ENCODE assay signal across 14 cellular contexts in genomic region chr10:44966816-44967509, GRCh38. TPM values are rescaled to one million over a fixed set of nuclear protein-coding genes. Genes with fewer than 3 reads are reported as not detected.
DNase-seq lines count a peak whose midpoint lies in the region; TF ChIP-seq lines count a peak whose summit lies in the region.
"Had no signal": no experiment of that assay in that cellular context is flagged by ENCODE, and none has a peak within 500 bp of the region (broad histone marks: within the 10 kb centered on the region; RNA-seq: fewer than 3 reads in every experiment).

No MANE protein-coding gene starts in this region.

- H3F3A ChIP-seq in PC-9 (ENCODE audit: insufficient read depth, low read depth) = peaks cover 5% of the 10 kb centered on the region; the same call in 1 of the 2 replicates

- CTCF ChIA-PET in PC-9 (lab: Charles Lee) = interaction anchor here (0.5 kb wide), 1 partner anchor 419 kb away, joined by 3 read pairs; no protein-coding TSS in a partner anchor

- no peak for DNase-seq in PC-9
- DNase-seq in fibroblast of villous mesenchyme (ENCODE audit: low read depth) = no peak
- DNase-seq in osteocyte (ENCODE audit: extremely low spot score, unreplicated experiment) = no peak
- no peak for DNase-seq in activated naive CD8-positive, alpha-beta T cell treated with anti-CD3 and anti-CD28 coated beads for 36 hours
- no peak for DNase-seq in DMS 273 (lab: John Stamatoyannopoulos, UW; ENCODE audit: unreplicated experiment)
- DNase-seq in globus pallidus (ENCODE audit: low spot score) = no peak
- no peak for DNase-seq in MG63
- DNase-seq: NCI-H2227 treated with DMSO at 0.1 percent for 48 hours; stimulated activated naive CD4-positive, alpha-beta T cell; T1000 had no signal

- no peak overlapping the region for H2AFZ ChIP-seq in PC-9

- POLR2A ChIA-PET in PC-9 (lab: Charles Lee; ENCODE audit: unreplicated experiment) = no interaction called here

- H3K4me1 ChIP-seq in BLaER1 treated with 17β-estradiol and CSF1 and Interleukin-3, amounts not matched to agents 10 nM and 100 nM = peaks cover 74 to 99% (median 96%) of the 10 kb centered on the region in 10 experiments
- peaks cover 10% of the 10 kb centered on the region; the same call in 1 of the 2 replicates for H3K4me1 ChIP-seq in PC-9 (replicated peaks; ENCODE audit: insufficient read depth)

- peak overlapping the region in 7 of 10 experiments; percentile 18 to 92 (median 90); a peak in 11 of 20 replicates for H3K4me3 ChIP-seq in BLaER1 treated with 17β-estradiol and CSF1 and Interleukin-3, amounts not matched to agents 10 nM and 100 nM
- H3K4me3 ChIP-seq in PC-9 (no peak overlapping the region), fibroblast of villous mesenchyme (ENCODE audit: low read depth, low read length) (no peak overlapping the region), MG63 (no peak overlapping the region)

- peak overlapping the region; percentile 80 to 98 (median 93) for H3K27ac ChIP-seq in BLaER1 treated with 17β-estradiol and CSF1 and Interleukin-3, amounts not matched to agents 10 nM and 100 nM
- no peak overlapping the region for H3K27ac ChIP-seq in PC-9

- H3K27me3 Mint-ChIP-seq in osteocyte (ENCODE audit: unreplicated experiment) = no peaks in the 10 kb centered on the region
- H3K27me3 Mint-ChIP-seq in activated naive CD8-positive, alpha-beta T cell treated with anti-CD3 and anti-CD28 coated beads for 36 hours = no peaks in the 10 kb centered on the region
- H3K27me3 Mint-ChIP-seq: activated naive CD4-positive, alpha-beta T cell treated with anti-CD3 and anti-CD28 coated beads, Interleukin-2, amount 50 U/mL, for 24 hours had no signal

- H4K20me1 ChIP-seq in BLaER1 treated with 17β-estradiol and CSF1 and Interleukin-3, amounts not matched to agents 10 nM and 100 nM = peaks cover 0 to 14% (median 0%) of the 10 kb centered on the region in 11 experiments; a peak in 4 of 22 replicates
- no peaks in the 10 kb centered on the region for H4K20me1 ChIP-seq in PC-9 (ENCODE audit: insufficient read depth)

- H3K36me3 ChIP-seq in BLaER1 treated with 17β-estradiol and CSF1 and Interleukin-3, amounts not matched to agents 10 nM and 100 nM = peaks cover 0 to 71% (median 27%) of the 10 kb centered on the region in 11 experiments; a peak in 18 of 22 replicates
- H3K36me3 ChIP-seq in PC-9 (ENCODE audit: low read depth) (no peaks in the 10 kb centered on the region), MG63 (no peaks in the 10 kb centered on the region)

- intact Hi-C loops in PC-9 (cut with micrococcal nuclease; ENCODE audit: unreplicated experiment) = no loop called here

- no TSS peak for BruUV-seq in PC-9 (replicated peaks; lab: Mats Ljungman, UMichigan)

- peak overlapping the region in 10 of 11 experiments; percentile 77 to 92 (median 87); a peak in 20 of 22 replicates for H3K9ac ChIP-seq in BLaER1 treated with 17β-estradiol and CSF1 and Interleukin-3, amounts not matched to agents 10 nM and 100 nM

- no peak overlapping the region for H3K4me3 Mint-ChIP-seq in osteocyte (ENCODE audit: unreplicated experiment)
- H3K4me3 Mint-ChIP-seq in activated naive CD8-positive, alpha-beta T cell treated with anti-CD3 and anti-CD28 coated beads for 36 hours = no peak overlapping the region
- H3K4me3 Mint-ChIP-seq: activated naive CD4-positive, alpha-beta T cell treated with anti-CD3 and anti-CD28 coated beads, Interleukin-2, amount 50 U/mL, for 24 hours had no signal

- peak; percentile 63 for TF ChIP-seq CTCF in PC-9 (conservative IDR thresholded peaks at IDR 0.05)
- peak; percentile 3 for TF ChIP-seq CTCF in fibroblast of villous mesenchyme (IDR thresholded peaks at IDR 0.05; ENCODE audit: insufficient read depth, low read depth, low read length)
- TF ChIP-seq CTCF in osteocyte (IDR thresholded peaks at IDR 0.05) = peak; percentile 29

- no peaks in the 10 kb centered on the region for H3K9me3 ChIP-seq in BLaER1 treated with 17β-estradiol and CSF1 and Interleukin-3, amounts not matched to agents 10 nM and 100 nM (replicated peaks in 1 of 11)
- H3K9me3 ChIP-seq in PC-9 (ENCODE audit: insufficient read depth, low read depth) (no peaks in the 10 kb centered on the region), MG63 (no peaks in the 10 kb centered on the region)

- H3K9me3 Mint-ChIP-seq in osteocyte (ENCODE audit: unreplicated experiment) = no peaks in the 10 kb centered on the region
- no peaks in the 10 kb centered on the region for H3K9me3 Mint-ChIP-seq in activated naive CD8-positive, alpha-beta T cell treated with anti-CD3 and anti-CD28 coated beads for 36 hours
- H3K9me3 Mint-ChIP-seq: activated naive CD4-positive, alpha-beta T cell treated with anti-CD3 and anti-CD28 coated beads, Interleukin-2, amount 50 U/mL, for 24 hours had no signal

- no peaks in the 10 kb centered on the region for H3K9me2 ChIP-seq in PC-9 (ENCODE audit: insufficient read depth)

- no peaks in the 10 kb centered on the region for H3K79me2 ChIP-seq in PC-9 (ENCODE audit: low read depth)

- H3K4me2 ChIP-seq in BLaER1 treated with 17β-estradiol and CSF1 and Interleukin-3, amounts not matched to agents 10 nM and 100 nM = peak overlapping the region; percentile 96 to 100 (median 99)
- H3K4me2 ChIP-seq in PC-9 = no peak overlapping the region

- no peaks in the 10 kb centered on the region for H3K27me3 ChIP-seq in BLaER1 treated with 17β-estradiol and CSF1 and Interleukin-3, amounts not matched to agents 10 nM and 100 nM
- H3K27me3 ChIP-seq in PC-9 (ENCODE audit: insufficient read depth, low read depth) (no peaks in the 10 kb centered on the region), MG63 (no peaks in the 10 kb centered on the region)

- peaks cover 2% of the 10 kb centered on the region for H3K36me3 Mint-ChIP-seq in osteocyte (ENCODE audit: unreplicated experiment)
- no peaks in the 10 kb centered on the region for H3K36me3 Mint-ChIP-seq in activated naive CD8-positive, alpha-beta T cell treated with anti-CD3 and anti-CD28 coated beads for 36 hours
- H3K36me3 Mint-ChIP-seq: activated naive CD4-positive, alpha-beta T cell treated with anti-CD3 and anti-CD28 coated beads, Interleukin-2, amount 50 U/mL, for 24 hours had no signal

- H3K4me1 Mint-ChIP-seq in osteocyte (ENCODE audit: unreplicated experiment) = peaks cover 52% of the 10 kb centered on the region
- peaks cover 41% of the 10 kb centered on the region for H3K4me1 Mint-ChIP-seq in activated naive CD8-positive, alpha-beta T cell treated with anti-CD3 and anti-CD28 coated beads for 36 hours

- H3K27ac Mint-ChIP-seq in osteocyte (ENCODE audit: unreplicated experiment) = no peak overlapping the region
- H3K27ac Mint-ChIP-seq in activated naive CD8-positive, alpha-beta T cell treated with anti-CD3 and anti-CD28 coated beads for 36 hours = no peak overlapping the region
- H3K27ac Mint-ChIP-seq: activated naive CD4-positive, alpha-beta T cell treated with anti-CD3 and anti-CD28 coated beads, Interleukin-2, amount 50 U/mL, for 24 hours had no signal

RNA-seq across cellular contexts. Expression of gene RASSF4, which starts 7.4 kb away (rescaled TPM):
- total RNA-seq in PC-9 (2021) (6.5 and 7.6 TPM in 2 replicates), fibroblast of villous mesenchyme (6.0 and 6.8 TPM in 2 replicates), osteocyte (11.7 and 11.8 TPM in 2 replicates)
- total RNA-seq in activated naive CD8-positive, alpha-beta T cell treated with anti-CD3 and anti-CD28 coated beads for 36 hours = 1 to 10 TPM; 5.6 to 6.2 TPM
- 0.15 and 0.26 TPM in 2 replicates for total RNA-seq in MG63 (2014; rRNA removed; shearing (Covaris generic); ENCODE audit: low replicate concordance)

RNA-seq across cellular contexts. Expression of gene DEPP1, which starts 11.6 kb away (rescaled TPM):
- 13.2 and 15.1 TPM in 2 replicates for total RNA-seq in PC-9 (2021)
- total RNA-seq in fibroblast of villous mesenchyme = 17.1 and 29.8 TPM in 2 replicates
- 10.3 and 10.4 TPM in 2 replicates for total RNA-seq in osteocyte
- under 1 TPM; 0.12 to 0.49 TPM for total RNA-seq in activated naive CD8-positive, alpha-beta T cell treated with anti-CD3 and anti-CD28 coated beads for 36 hours
- total RNA-seq in MG63 (2014; rRNA removed; shearing (Covaris generic); ENCODE audit: low replicate concordance) = 0.44 and 3.5 TPM in 2 replicates

RNA-seq across cellular contexts. Expression of gene ZNF22, which starts 33.8 kb away (rescaled TPM):
- total RNA-seq in PC-9 (2021) (22.4 and 29.9 TPM in 2 replicates), fibroblast of villous mesenchyme (14.8 and 21.2 TPM in 2 replicates), osteocyte (22.9 and 23.4 TPM in 2 replicates)
- total RNA-seq in activated naive CD8-positive, alpha-beta T cell treated with anti-CD3 and anti-CD28 coated beads for 36 hours = 10 to 100 TPM; 45.6 to 47.6 TPM
- 10.9 and 15.5 TPM in 2 replicates for total RNA-seq in MG63 (2014; rRNA removed; shearing (Covaris generic); ENCODE audit: low replicate concordance)

RNA-seq across cellular contexts. Expression of gene TMEM72, which starts 55.8 kb away (rescaled TPM):
- total RNA-seq in PC-9 (2021) (not detected in 2 replicates), fibroblast of villous mesenchyme (not detected in 2 replicates), osteocyte (not detected in 2 replicates)
- not detected for total RNA-seq in activated naive CD8-positive, alpha-beta T cell treated with anti-CD3 and anti-CD28 coated beads for 36 hours
- total RNA-seq in MG63 (2014; rRNA removed; shearing (Covaris generic); ENCODE audit: low replicate concordance) = not detected in 2 replicates
- total RNA-seq: Daoy, glomerular endothelial cell had no signal

Comparison
In these comparisons a context has a peak if more than half of its experiments do, and no peak if none do; other contexts are left out.
1. H3K4me3 ChIP-seq: peak in BLaER1 treated with 17β-estradiol and CSF1 and Interleukin-3, amounts not matched to agents 10 nM and 100 nM (7 of 10); none in PC-9 (single experiment), fibroblast of villous mesenchyme (single experiment) and MG63 (single experiment).
2. CTCF ChIP-seq: peak in every context shown above with its lines; median percentile 63 in PC-9; 29 in osteocyte; 3 in fibroblast of villous mesenchyme.